Comparison of ENCODE assay signal across 21 cellular contexts in genomic region chr4:74950200-74950599, GRCh38. TPM values are rescaled to one million over a fixed set of nuclear protein-coding genes. Genes with fewer than 3 reads are reported as not detected.
DNase-seq lines count a peak whose midpoint lies in the region; ATAC-seq, FAIRE-seq and TF ChIP-seq lines count a peak whose summit lies in the region.
"Had no signal": no experiment of that assay in that cellular context is flagged by ENCODE, and none has a peak within 500 bp of the region (broad histone marks: within the 10 kb centered on the region; RNA-seq: fewer than 3 reads in every experiment).

No MANE protein-coding gene starts in this region.

- no peaks in the 10 kb centered on the region for H3K4me1 Mint-ChIP-seq in activated CD4-positive, alpha-beta T cell treated with anti-CD3 and anti-CD28 coated beads for 36 hours
- H3K4me1 Mint-ChIP-seq: CD4-positive, alpha-beta memory T cell had no signal

- TF ChIP-seq POLR2A in testis (IDR thresholded peaks at IDR 0.05) = no peak

- TF ChIP-seq CTCF in bronchial epithelial cell (IDR thresholded peaks at IDR 0.05; ENCODE audit: insufficient read depth, low read length, severe bottlenecking) (no peak), testis (IDR thresholded peaks at IDR 0.05) (no peak)

- FAIRE-seq in GM19239 (lab: Jason Lieb, UNC) (peak; percentile 18), bronchial epithelial cell (lab: Jason Lieb, UNC) (no peak)
- FAIRE-seq: A549, D721Med, GM12878, GM18507, H1, HepG2, HTR-8/SVneo had no signal

- H3K36me3 ChIP-seq in bronchial epithelial cell (ENCODE audit: control insufficient read depth, insufficient read depth, low read length) = no peaks in the 10 kb centered on the region
- H3K36me3 ChIP-seq in testis (ENCODE audit: low read depth, missing control alignments) = no peaks in the 10 kb centered on the region
- H3K36me3 ChIP-seq: BE2C, HAP-1 had no signal

- POLR2A ChIA-PET in activated CD4-positive, alpha-beta T cell treated with anti-CD3 and anti-CD28 coated beads for 36 hours (lab: Charles Lee) = no interaction called here

- DNase-seq in GM19239 (ENCODE audit: insufficient read length, low spot score) (no peak), NCI-H82 (lab: John Stamatoyannopoulos, UW) (peak; percentile 54), bronchial epithelial cell (ENCODE audit: low read depth) (peak; percentile 15), testis (no peak), DMS53 (lab: John Stamatoyannopoulos, UW) (no peak), COLO668 (lab: John Stamatoyannopoulos, UW; ENCODE audit: unreplicated experiment) (no peak)
- DNase-seq in activated CD4-positive, alpha-beta T cell treated with anti-CD3 and anti-CD28 coated beads for 36 hours = no peak
- DNase-seq: BE2C; CD4-positive, alpha-beta memory T cell; COR-L47; HFFc6 had no signal

- 63 to 85% methylated on average over 3 of the region's 3 CpGs for WGBS in testis, 2 donors

- H3K27me3 Mint-ChIP-seq in activated CD4-positive, alpha-beta T cell treated with anti-CD3 and anti-CD28 coated beads for 36 hours = peaks cover 2% of the 10 kb centered on the region
- H3K27me3 Mint-ChIP-seq: CD4-positive, alpha-beta memory T cell had no signal

- CTCF ChIA-PET in activated CD4-positive, alpha-beta T cell treated with anti-CD3 and anti-CD28 coated beads for 36 hours (lab: Charles Lee) = no interaction called here

- H3K4me1 ChIP-seq in testis = peaks cover 13% of the 10 kb centered on the region
- H3K4me1 ChIP-seq: A549, BE2C, HAP-1 had no signal

- H3K9me3 ChIP-seq in testis = no peaks in the 10 kb centered on the region
- H3K9me3 ChIP-seq: A549, BE2C, HAP-1 had no signal

- ATAC-seq in activated CD4-positive, alpha-beta T cell treated with anti-CD3 and anti-CD28 coated beads for 36 hours = no peak
- ATAC-seq: A549, GM12878, HepG2 had no signal

- H3K36me3 Mint-ChIP-seq in activated CD4-positive, alpha-beta T cell treated with anti-CD3 and anti-CD28 coated beads for 36 hours (ENCODE audit: low read depth) = no peaks in the 10 kb centered on the region
- H3K36me3 Mint-ChIP-seq: CD4-positive, alpha-beta memory T cell had no signal

- H3K9me3 Mint-ChIP-seq in activated CD4-positive, alpha-beta T cell treated with anti-CD3 and anti-CD28 coated beads for 36 hours (ENCODE audit: low read depth) = no peaks in the 10 kb centered on the region
- H3K9me3 Mint-ChIP-seq: HFFc6 had no signal

- H3K4me3 ChIP-seq in bronchial epithelial cell (ENCODE audit: low read depth, low read length) (no peak overlapping the region), testis (no peak overlapping the region)
- H3K4me3 ChIP-seq: A549, GM12878, HAP-1 had no signal

- no peak overlapping the region for H3K27ac Mint-ChIP-seq in activated CD4-positive, alpha-beta T cell treated with anti-CD3 and anti-CD28 coated beads for 36 hours
- H3K27ac Mint-ChIP-seq: CD4-positive, alpha-beta memory T cell; HFFc6 had no signal

- H3K4me3 Mint-ChIP-seq in activated CD4-positive, alpha-beta T cell treated with anti-CD3 and anti-CD28 coated beads for 36 hours = no peak overlapping the region
- H3K4me3 Mint-ChIP-seq: CD4-positive, alpha-beta memory T cell; HFFc6 had no signal

- peak overlapping the region; percentile 21 to 40 for H3K27ac ChIP-seq in testis
- H3K27ac ChIP-seq: A549, C4-2B had no signal

- intact Hi-C loops in testis (cut with DNase I; ENCODE audit: low total_unique reads) = no loop called here
- intact Hi-C loops in activated CD4-positive, alpha-beta T cell treated with anti-CD3 and anti-CD28 coated beads for 36 hours (cut with DNase I, micrococcal nuclease) = no loop called here

- H3K27me3 ChIP-seq in bronchial epithelial cell (ENCODE audit: control insufficient read depth, insufficient read depth, low read length) (no peaks in the 10 kb centered on the region), testis (no peaks in the 10 kb centered on the region)
- H3K27me3 ChIP-seq: BE2C had no signal

RNA-seq across cellular contexts. Expression of gene PARM1, which starts 17.3 kb away (rescaled TPM):
- total RNA-seq in bronchial epithelial cell (0.13 TPM in 1 of 2 replicates, not detected in the other), testis (10 to 100 TPM; 40.1 to 40.5 TPM)
- polyA plus RNA-seq in testis (ENCODE audit: insufficient read depth, low read depth, low replicate concordance) = 29.0 TPM
- under 1 TPM; 0.04 to 0.05 TPM for total RNA-seq in activated CD4-positive, alpha-beta T cell treated with anti-CD3 and anti-CD28 coated beads for 36 hours
- total RNA-seq: CD4-positive, alpha-beta memory T cell; G401; HepG2 had no signal
- polyA plus RNA-seq: HepG2 had no signal

Comparison
In these comparisons a context has a peak if more than half of its experiments do, and no peak if none do; other contexts are left out.
1. DNase-seq: peak in NCI-H82 (single experiment) and bronchial epithelial cell (single experiment); none in GM19239 (single experiment), testis (single experiment), DMS53 (single experiment), activated CD4-positive, alpha-beta T cell treated with anti-CD3 and anti-CD28 coated beads for 36 hours (single experiment) and COLO668 (single experiment).
2. RNA of gene PARM1, which starts 17.3 kb away (total RNA-seq): 40.1 to 40.5 TPM in testis; 0.04 to 0.05 TPM in activated CD4-positive, alpha-beta T cell treated with anti-CD3 and anti-CD28 coated beads for 36 hours and 0.13 TPM in bronchial epithelial cell; every median in the first group is over 10 times any median in the second.